Comparison of ENCODE assay signal across 15 cellular contexts in the genomic region with DNA sequence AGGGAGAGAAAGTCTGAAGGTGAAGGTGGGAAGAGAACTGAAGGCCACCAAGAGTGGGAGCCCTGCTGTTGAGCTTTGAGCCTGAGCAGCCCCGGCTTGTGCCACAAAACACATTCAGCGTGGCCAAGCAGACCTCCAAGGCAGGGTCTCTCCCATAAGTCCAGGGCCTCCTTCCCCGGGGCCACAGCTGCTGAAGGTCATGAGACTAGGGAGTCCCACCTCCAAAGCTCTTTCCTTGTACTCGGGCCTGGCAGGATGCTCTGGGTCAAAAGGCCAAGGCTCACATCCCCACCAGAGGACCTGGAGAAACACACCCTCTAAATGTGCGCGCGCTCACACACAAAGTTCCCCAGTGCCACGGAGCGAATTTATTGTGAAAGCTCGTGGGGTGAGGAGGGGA. TPM values are rescaled to one million over a fixed set of nuclear protein-coding genes. Genes with fewer than 3 reads are reported as not detected.
DNase-seq lines count a peak whose midpoint lies in the region; ATAC-seq and TF ChIP-seq lines count a peak whose summit lies in the region.
"Had no signal": no experiment of that assay in that cellular context is flagged by ENCODE, and none has a peak within 500 bp of the region (broad histone marks: within the 10 kb centered on the region; RNA-seq: fewer than 3 reads in every experiment).

No MANE protein-coding gene starts in this region.

- H3K9me2 ChIP-seq in HCT116 (ENCODE audit: insufficient read depth) = no peaks in the 10 kb centered on the region

- no peaks in the 10 kb centered on the region for H4K20me1 ChIP-seq in HCT116 (ENCODE audit: insufficient read depth)

- H3K9ac ChIP-seq in HCT116 (ENCODE audit: low read length) = 0 out of 2 replicates have a peak overlapping the region, but pooled peaks have one; percentile 17

- peaks cover 24% of the 10 kb centered on the region for H3K4me1 Mint-ChIP-seq in CD14-positive monocyte
- H3K4me1 Mint-ChIP-seq in activated CD4-positive, alpha-beta memory T cell treated with anti-CD3 and anti-CD28 coated beads for 36 hours (ENCODE audit: low read depth) = peaks cover 27% of the 10 kb centered on the region
- H3K4me1 Mint-ChIP-seq in naive thymus-derived CD4-positive, alpha-beta T cell = peaks cover 0 to 62% (median 16%) of the 10 kb centered on the region in 7 donors

- no peak overlapping the region for H3K4me3 ChIP-seq in HCT116 (replicated peaks in 1 of 2; ENCODE audit: low read depth in 1 of 2, low read length in 2 of 2)
- no peak overlapping the region for H3K4me3 ChIP-seq in naive thymus-derived CD4-positive, alpha-beta T cell (ENCODE audit: low read length)
- H3K4me3 ChIP-seq: GM23338, mucosa of descending colon, testis had no signal

- H3K27ac ChIP-seq in HCT116 (ENCODE audit: low read depth, low read length) = peak overlapping the region; percentile 62
- H3K27ac ChIP-seq in naive thymus-derived CD4-positive, alpha-beta T cell (ENCODE audit: low read depth, low read length) = no peak overlapping the region

- POLR2A ChIA-PET in HCT116 (lab: Charles Lee) = interaction anchor here (2.3 kb wide), 1 partner anchor 41 kb away, joined by 10 read pairs; a partner anchor contains a TSS
- POLR2A ChIA-PET in activated CD4-positive, alpha-beta memory T cell treated with anti-CD3 and anti-CD28 coated beads for 36 hours (lab: Charles Lee) = no interaction called here
- POLR2A ChIA-PET in naive thymus-derived CD4-positive, alpha-beta T cell (lab: Charles Lee) = interaction anchor here (0.8 to 17.4 kb wide), 3 partner anchors 14 to 166 kb away, joined by 4 to 384 read pairs (median 127); a partner anchor contains a TSS

- H3K4me1 ChIP-seq in HCT116 (ENCODE audit: control insufficient read depth in 1 of 2, insufficient read depth in 2 of 2, low read length in 2 of 2) = peaks cover 22 to 42% of the 10 kb centered on the region in 2 experiments
- peaks cover 8 to 15% of the 10 kb centered on the region in 2 donors for H3K4me1 ChIP-seq in naive thymus-derived CD4-positive, alpha-beta T cell (ENCODE audit: control insufficient read depth in 2 of 2, insufficient read depth in 2 of 2, low read length in 2 of 2)

- H3K27me3 ChIP-seq in HCT116 (ENCODE audit: insufficient read depth, low read length) = no peaks in the 10 kb centered on the region
- no peaks in the 10 kb centered on the region for H3K27me3 ChIP-seq in naive thymus-derived CD4-positive, alpha-beta T cell (ENCODE audit: control insufficient read depth in 2 of 2, insufficient read depth in 2 of 2, low read length in 2 of 2)
- H3K27me3 ChIP-seq: testis had no signal

- TF ChIP-seq RAD21 in HCT116 (IDR thresholded peaks at IDR 0.05; ENCODE audit: low read depth) = no peak

- peaks cover 0 to 5% of the 10 kb centered on the region in 2 experiments; a peak in 2 of 4 replicates for H3K36me3 ChIP-seq in HCT116 (ENCODE audit: control insufficient read depth in 1 of 2, insufficient read depth in 2 of 2, low read length in 2 of 2)
- H3K36me3 ChIP-seq in naive thymus-derived CD4-positive, alpha-beta T cell (ENCODE audit: control insufficient read depth in 2 of 3, insufficient read depth in 3 of 3, low read length in 3 of 3) = peaks cover 0 to 15% (median 0%) of the 10 kb centered on the region in 3 experiments

- DNase-seq in CD14-positive monocyte (ENCODE audit: low spot score) = no peak
- no peak for DNase-seq in HCT116 (ENCODE audit: low read depth, low spot score)
- no peak for DNase-seq in activated CD4-positive, alpha-beta memory T cell treated with anti-CD3 and anti-CD28 coated beads for 36 hours
- no peak for DNase-seq in naive thymus-derived CD4-positive, alpha-beta T cell
- DNase-seq in HK-2 (ENCODE audit: unreplicated experiment) = no peak
- DNase-seq in NCI-H748 treated with DMSO at 0.1 percent for 48 hours (lab: John Stamatoyannopoulos, UW) = no peak
- DNase-seq: NCI-H1105, SHP77 treated with DMSO at 0.1 percent for 48 hours, testis had no signal

- H3K4me2 ChIP-seq in HCT116 (ENCODE audit: low read length) = peak overlapping the region; percentile 56
- H3K4me2 ChIP-seq: GM23338 had no signal

- no TSS peak for BruUV-seq in HCT116 (replicated peaks; lab: Mats Ljungman, UMichigan)

- no peak overlapping the region for H3K4me3 Mint-ChIP-seq in CD14-positive monocyte
- H3K4me3 Mint-ChIP-seq in activated CD4-positive, alpha-beta memory T cell treated with anti-CD3 and anti-CD28 coated beads for 36 hours = peak overlapping the region; percentile 84
- peak overlapping the region in 4 of 10 donors; percentile 11 to 95 (median 40) for H3K4me3 Mint-ChIP-seq in naive thymus-derived CD4-positive, alpha-beta T cell

- H3K9me3 Mint-ChIP-seq in CD14-positive monocyte = peaks cover 0 to 18% (median 6%) of the 10 kb centered on the region in 7 donors
- H3K9me3 Mint-ChIP-seq in activated CD4-positive, alpha-beta memory T cell treated with anti-CD3 and anti-CD28 coated beads for 36 hours = no peaks in the 10 kb centered on the region
- H3K9me3 Mint-ChIP-seq in naive thymus-derived CD4-positive, alpha-beta T cell = peaks cover 0 to 2% (median 0%) of the 10 kb centered on the region in 11 donors
- H3K9me3 Mint-ChIP-seq: activated naive CD4-positive, alpha-beta T cell treated with anti-CD3 and anti-CD28 coated beads, Interleukin-2, amount 50 U/mL, for 72 hours; GM23338; WTC11 had no signal

- TF ChIP-seq CTCF in CD14-positive monocyte (IDR thresholded peaks at IDR 0.05) = no peak
- TF ChIP-seq CTCF in HCT116 (IDR thresholded peaks at IDR 0.05 in 2 of 3, conservative IDR thresholded peaks at IDR 0.05 in 1 of 3; ENCODE audit: borderline replicate concordance in 1 of 3, insufficient read depth in 1 of 3, low read depth in 2 of 3, low read length in 2 of 3) = no peak

- H3K9me3 ChIP-seq in HCT116 (ENCODE audit: control insufficient read depth in 1 of 2, insufficient read depth in 1 of 2, low read depth in 1 of 2, low read length in 2 of 2) = no peaks in the 10 kb centered on the region
- no peaks in the 10 kb centered on the region for H3K9me3 ChIP-seq in naive thymus-derived CD4-positive, alpha-beta T cell (ENCODE audit: control insufficient read depth in 2 of 3, low read length in 3 of 3)
- H3K9me3 ChIP-seq: mucosa of descending colon, testis had no signal

- intact Hi-C loops in CD14-positive monocyte (cut with micrococcal nuclease) = loop anchor here (5.0 to 10.0 kb wide), 4 partner anchors 135 to 207 kb away; a partner anchor contains a TSS
- intact Hi-C loops in HCT116 (cut with micrococcal nuclease) = no loop called here
- intact Hi-C loops in activated CD4-positive, alpha-beta memory T cell treated with anti-CD3 and anti-CD28 coated beads for 36 hours (cut with micrococcal nuclease) = loop anchor here (5.0 kb wide), 3 partner anchors 168 to 468 kb away; a partner anchor contains a TSS
- intact Hi-C loops in naive thymus-derived CD4-positive, alpha-beta T cell (cut with micrococcal nuclease) = loop anchor here (5.0 to 10.0 kb wide), 3 partner anchors 242 to 565 kb away; a partner anchor contains a TSS

- no peak for TF ChIP-seq POLR2A in HCT116 (IDR thresholded peaks at IDR 0.05; ENCODE audit: borderline replicate concordance, extremely low read depth, insufficient read depth, insufficient read length)

- H3K27ac Mint-ChIP-seq in CD14-positive monocyte = peak overlapping the region in 6 of 7 donors; percentile 16 to 95 (median 66)
- peak overlapping the region; percentile 86 for H3K27ac Mint-ChIP-seq in activated CD4-positive, alpha-beta memory T cell treated with anti-CD3 and anti-CD28 coated beads for 36 hours
- peak overlapping the region in 7 of 9 donors; percentile 38 to 98 (median 85) for H3K27ac Mint-ChIP-seq in naive thymus-derived CD4-positive, alpha-beta T cell

- ATAC-seq in HCT116 = no peak
- no peak for ATAC-seq in naive thymus-derived CD4-positive, alpha-beta T cell
- ATAC-seq in GM19467 (IDR thresholded peaks at IDR 0.05; ENCODE audit: unreplicated experiment) = no peak
- ATAC-seq: activated naive CD4-positive, alpha-beta T cell treated with anti-CD3 and anti-CD28 coated beads, Interleukin-2, amount 50 U/mL, for 72 hours; GM23338; mucosa of descending colon; WTC11 had no signal

- H3K27me3 Mint-ChIP-seq in CD14-positive monocyte (ENCODE audit: low read depth in 3 of 3) = peaks cover 0 to 27% (median 2%) of the 10 kb centered on the region in 3 donors
- no peaks in the 10 kb centered on the region for H3K27me3 Mint-ChIP-seq in activated CD4-positive, alpha-beta memory T cell treated with anti-CD3 and anti-CD28 coated beads for 36 hours
- no peaks in the 10 kb centered on the region for H3K27me3 Mint-ChIP-seq in naive thymus-derived CD4-positive, alpha-beta T cell

- RAD21 ChIA-PET in HCT116 (lab: Charles Lee; ENCODE audit: low non-redundant PET in 1 of 2, low total read pairs in 2 of 2, uncharacterized antibody in 2 of 2, unreplicated experiment in 2 of 2) = no interaction called here

- peaks cover 42% of the 10 kb centered on the region for H3K79me2 ChIP-seq in HCT116 (ENCODE audit: insufficient read depth, low read length)

- peaks cover 17 to 32% of the 10 kb centered on the region in 2 donors for H3K36me3 Mint-ChIP-seq in CD14-positive monocyte
- peaks cover 17% of the 10 kb centered on the region for H3K36me3 Mint-ChIP-seq in activated CD4-positive, alpha-beta memory T cell treated with anti-CD3 and anti-CD28 coated beads for 36 hours
- peaks cover 0 to 12% (median 0%) of the 10 kb centered on the region in 5 donors for H3K36me3 Mint-ChIP-seq in naive thymus-derived CD4-positive, alpha-beta T cell

- CTCF ChIA-PET in HCT116 (lab: Charles Lee) = interaction anchor here (1.4 kb wide), 1 partner anchor 17 kb away, joined by 3 read pairs; no protein-coding TSS in a partner anchor
- CTCF ChIA-PET in activated CD4-positive, alpha-beta memory T cell treated with anti-CD3 and anti-CD28 coated beads for 36 hours (lab: Charles Lee) = interaction anchor here (13.4 kb wide), 1 partner anchor 17 kb away, joined by 93 read pairs; a partner anchor contains a TSS
- CTCF ChIA-PET in naive thymus-derived CD4-positive, alpha-beta T cell (lab: Charles Lee) = interaction anchor here (0.6 to 13.2 kb wide), 2 partner anchors 19 to 557 kb away, joined by 3 to 168 read pairs; a partner anchor contains a TSS

- no peak overlapping the region for H2AFZ ChIP-seq in HCT116 (ENCODE audit: low read depth, low read length, poor library complexity, severe bottlenecking)
- H2AFZ ChIP-seq: GM23338 had no signal

RNA-seq across cellular contexts. Expression of a gene that starts 3.5 kb away (rescaled TPM):
- polyA plus RNA-seq in CD14-positive monocyte = 10 to 100 TPM; 51.5 to 64.4 TPM
- total RNA-seq in HCT116 (2021; ENCODE audit: unreplicated experiment) = 67.4 TPM
- polyA plus RNA-seq in HCT116 (2012) = 41.2 and 44.2 TPM in 2 replicates
- 100 to 1,000 TPM; 151 to 160 TPM for total RNA-seq in activated CD4-positive, alpha-beta memory T cell treated with anti-CD3 and anti-CD28 coated beads for 36 hours
- total RNA-seq in naive thymus-derived CD4-positive, alpha-beta T cell = 100 to 1,000 TPM; 310 to 439 (median 377) TPM
- 100 to 1,000 TPM in 1 of 2 donors, 10 to 100 TPM in 1; 82.5 to 147 TPM for polyA plus RNA-seq in naive thymus-derived CD4-positive, alpha-beta T cell

RNA-seq across cellular contexts. Expression of a gene that starts 5.3 kb away (rescaled TPM):
- polyA plus RNA-seq in CD14-positive monocyte = 10 to 100 TPM; 46.7 to 47.9 TPM
- total RNA-seq in HCT116 (2021; ENCODE audit: unreplicated experiment) = 124 TPM
- polyA plus RNA-seq in HCT116 (2012) = 135 and 156 TPM in 2 replicates
- total RNA-seq in activated CD4-positive, alpha-beta memory T cell treated with anti-CD3 and anti-CD28 coated beads for 36 hours = 100 to 1,000 TPM; 106 to 115 TPM
- total RNA-seq in naive thymus-derived CD4-positive, alpha-beta T cell = 10 to 100 TPM; 45.2 to 79.7 (median 75.6) TPM
- polyA plus RNA-seq in naive thymus-derived CD4-positive, alpha-beta T cell = 10 to 100 TPM; 37.6 to 47.2 TPM

RNA-seq across cellular contexts. Expression of a gene that starts 14.9 kb away (rescaled TPM):
- 1 to 10 TPM; 2.7 to 3.8 TPM for polyA plus RNA-seq in CD14-positive monocyte
- total RNA-seq in HCT116 (2021; ENCODE audit: unreplicated experiment) = 1.3 TPM
- 0.30 and 0.52 TPM in 2 replicates for polyA plus RNA-seq in HCT116 (2012)
- total RNA-seq in activated CD4-positive, alpha-beta memory T cell treated with anti-CD3 and anti-CD28 coated beads for 36 hours = 1 to 10 TPM; 8.2 to 8.4 TPM
- total RNA-seq in naive thymus-derived CD4-positive, alpha-beta T cell = 10 to 100 TPM; 14.8 to 32.7 (median 27.7) TPM
- 1 to 10 TPM in 1 of 2 donors, under 1 TPM in 1; 0.47 to 1.3 TPM for polyA plus RNA-seq in naive thymus-derived CD4-positive, alpha-beta T cell

RNA-seq across cellular contexts. Expression of a gene that starts 25.1 kb away (rescaled TPM):
- polyA plus RNA-seq in CD14-positive monocyte = under 1 TPM in 1 of 2 donors, not detected in 1; 0.14 TPM
- total RNA-seq in HCT116 (2021; ENCODE audit: unreplicated experiment) = not detected
- polyA plus RNA-seq in HCT116 (2012) = 0.27 and 0.34 TPM in 2 replicates
- not detected for total RNA-seq in activated CD4-positive, alpha-beta memory T cell treated with anti-CD3 and anti-CD28 coated beads for 36 hours
- under 1 TPM in 1 of 5 experiments, not detected in 4; 0.29 TPM for total RNA-seq in naive thymus-derived CD4-positive, alpha-beta T cell
- not detected for polyA plus RNA-seq in naive thymus-derived CD4-positive, alpha-beta T cell
- total RNA-seq: activated naive CD4-positive, alpha-beta T cell treated with anti-CD3 and anti-CD28 coated beads, Interleukin-2, amount 50 U/mL, for 72 hours; GM23338; NCI-H460 had no signal
- polyA plus RNA-seq: GM23338 had no signal

RNA-seq across cellular contexts. Expression of a gene that starts 42.0 kb away (rescaled TPM):
- polyA plus RNA-seq in CD14-positive monocyte = 1 to 10 TPM; 1.9 to 3.8 TPM
- total RNA-seq in HCT116 (2021; ENCODE audit: unreplicated experiment) = 72.8 TPM
- 30.8 and 35.3 TPM in 2 replicates for polyA plus RNA-seq in HCT116 (2012)
- 10 to 100 TPM; 90.4 to 93.0 TPM for total RNA-seq in activated CD4-positive, alpha-beta memory T cell treated with anti-CD3 and anti-CD28 coated beads for 36 hours
- total RNA-seq in naive thymus-derived CD4-positive, alpha-beta T cell = 100 to 1,000 TPM in 1 of 5 experiments, 10 to 100 TPM in 4; 52.3 to 106 (median 67.2) TPM
- polyA plus RNA-seq in naive thymus-derived CD4-positive, alpha-beta T cell = 10 to 100 TPM in 1 of 2 donors, 1 to 10 TPM in 1; 6.6 to 15.0 TPM
